24 cellular contexts compared by ENCODE assay signal in the genomic region with DNA sequence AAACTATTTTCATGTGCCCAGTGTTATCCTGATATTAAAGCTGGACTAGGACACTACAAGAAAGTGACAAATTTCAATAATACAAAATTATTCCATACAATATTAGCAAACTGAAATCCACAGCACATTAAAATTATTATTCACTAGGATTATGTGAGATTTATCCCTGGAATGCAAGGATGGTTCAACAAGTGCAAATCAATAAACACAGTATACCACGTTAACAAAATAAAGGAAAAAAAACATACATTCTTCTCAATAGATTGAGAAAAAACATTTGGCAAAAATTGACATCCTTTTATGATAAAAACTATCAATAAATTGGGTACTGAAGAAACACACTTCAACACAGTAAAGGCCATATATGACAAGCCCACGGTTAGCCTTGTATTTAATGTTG.
"Had no signal": no experiment of that assay in that cellular context is flagged by ENCODE, and none has a peak within 500 bp of the region (broad histone marks: within the 10 kb centered on the region; RNA-seq: fewer than 3 reads in every experiment).

No MANE protein-coding gene starts in this region.

- H3K4me1 Mint-ChIP-seq: memory B cell; naive thymus-derived CD4-positive, alpha-beta T cell had no signal

- DNase-seq: dermis blood vessel endothelial cell; dorsolateral prefrontal cortex; effector CD4-positive, alpha-beta T cell; effector memory CD4-positive, alpha-beta T cell; foreskin fibroblast; foreskin melanocyte; gastrocnemius medialis; glutamatergic neuron; head of caudate nucleus; heart right ventricle; hippocampal formation; left cardiac atrium; left lung; left ventricle myocardium superior; mammary epithelial cell; mesendoderm; midbrain; naive thymus-derived CD4-positive, alpha-beta T cell had no signal

- H3K27ac ChIP-seq: coronary artery, dorsolateral prefrontal cortex, esophagus muscularis mucosa, gastrocnemius medialis, heart right ventricle, left lung had no signal

- FAIRE-seq: endothelial cell of umbilical vein, keratinocyte had no signal

- H3K4me3 ChIP-seq: coronary artery, dorsolateral prefrontal cortex, esophagus muscularis mucosa, gastrocnemius medialis, heart right ventricle, left lung, lung had no signal

- H3K36me3 ChIP-seq: esophagus muscularis mucosa, gastrocnemius medialis, heart right ventricle, left lung had no signal

- H3K27me3 ChIP-seq: dorsolateral prefrontal cortex, esophagus muscularis mucosa, gastrocnemius medialis, heart right ventricle, left lung had no signal

- H3K27me3 Mint-ChIP-seq: memory B cell; naive thymus-derived CD4-positive, alpha-beta T cell had no signal

- H3K4me3 Mint-ChIP-seq: memory B cell; naive thymus-derived CD4-positive, alpha-beta T cell had no signal

- ATAC-seq: gastrocnemius medialis; heart right ventricle; left cardiac atrium; left lung; left ventricle myocardium superior; naive thymus-derived CD4-positive, alpha-beta T cell had no signal

- H3K36me3 Mint-ChIP-seq: memory B cell; naive thymus-derived CD4-positive, alpha-beta T cell had no signal

- H3K27ac Mint-ChIP-seq: memory B cell; naive thymus-derived CD4-positive, alpha-beta T cell had no signal

- H3K9me3 ChIP-seq: gastrocnemius medialis had no signal

- H3K4me1 ChIP-seq: esophagus muscularis mucosa, gastrocnemius medialis, heart right ventricle, left lung had no signal
